In the genomic region with DNA sequence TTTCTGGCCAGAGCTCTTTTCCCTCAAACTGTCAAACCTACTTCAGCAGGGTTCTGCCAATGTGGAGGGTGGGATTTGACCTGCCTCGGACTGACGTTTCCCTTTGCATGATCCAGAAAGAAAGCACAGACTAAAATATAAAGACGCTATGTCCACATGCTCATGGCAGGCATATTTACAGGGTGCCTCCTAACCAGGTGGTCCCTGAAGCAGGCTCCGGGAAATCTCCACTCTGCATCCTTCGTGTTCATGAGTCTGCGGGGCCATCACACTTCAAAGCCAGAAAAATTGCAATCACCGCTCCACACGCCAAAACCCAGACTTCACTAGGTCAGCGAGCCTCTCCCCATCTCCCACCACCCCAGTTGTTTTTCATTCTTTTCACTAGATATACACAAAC, we compare ENCODE assay signal across 20 cellular contexts.
DNase-seq lines count a peak whose midpoint lies in the region; ATAC-seq and TF ChIP-seq lines count a peak whose summit lies in the region.
"Had no signal": no experiment of that assay in that cellular context is flagged by ENCODE, and none has a peak within 500 bp of the region (broad histone marks: within the 10 kb centered on the region; RNA-seq: fewer than 3 reads in every experiment).

No MANE protein-coding gene starts in this region.

- peaks cover 36% of the 10 kb centered on the region for H3K27me3 Mint-ChIP-seq in activated T-helper 1 cell treated with anti-CD3 and anti-CD28 coated beads, Interleukin-12 subunit alpha, Interleukin-12 subunit beta, Interleukin-2, Interleukin-4 antibody, amounts not matched to agents 30 ng/mL and 10 ng/mL and 1 ng/mL, durations not matched to agents 14 hours and 24 hours and 36 hours (ENCODE audit: insufficient read depth)

- H3K4me3 Mint-ChIP-seq in activated T-helper 1 cell treated with anti-CD3 and anti-CD28 coated beads, Interleukin-12 subunit alpha, Interleukin-12 subunit beta, Interleukin-2, Interleukin-4 antibody, amounts not matched to agents 30 ng/mL and 10 ng/mL and 1 ng/mL, durations not matched to agents 14 hours and 24 hours and 36 hours = no peak overlapping the region
- H3K4me3 Mint-ChIP-seq: B cell had no signal

- H3K9me3 Mint-ChIP-seq in activated T-helper 1 cell treated with anti-CD3 and anti-CD28 coated beads, Interleukin-12 subunit alpha, Interleukin-12 subunit beta, Interleukin-2, Interleukin-4 antibody, amounts not matched to agents 30 ng/mL and 10 ng/mL and 1 ng/mL, durations not matched to agents 14 hours and 24 hours and 36 hours = no peaks in the 10 kb centered on the region

- peaks cover 5% of the 10 kb centered on the region for H3K9me3 ChIP-seq in thoracic aorta
- H3K9me3 ChIP-seq: SJCRH30 had no signal

- intact Hi-C loops in activated T-helper 1 cell treated with anti-CD3 and anti-CD28 coated beads, Interleukin-12 subunit alpha, Interleukin-12 subunit beta, Interleukin-2, Interleukin-4 antibody, amounts not matched to agents 30 ng/mL and 10 ng/mL and 1 ng/mL, durations not matched to agents 14 hours and 24 hours and 36 hours (cut with micrococcal nuclease) = no loop called here

- DNase-seq in activated CD8-positive, alpha-beta memory T cell treated with anti-CD3 and anti-CD28 coated beads, Interleukin-2, amount 50 U/mL, for 48 hours = peak; percentile 25
- no peak for DNase-seq in activated CD8-positive, alpha-beta memory T cell treated with anti-CD3 and anti-CD28 coated beads, Interleukin-2, amount 50 U/mL, for 4 hours
- DNase-seq in mesenteric fat pad (ENCODE audit: low spot score) (peak; percentile 68), thoracic aorta (ENCODE audit: low spot score) (no peak), NCI-H82 (lab: John Stamatoyannopoulos, UW) (no peak)
- no peak for DNase-seq in stimulated activated CD4-positive, alpha-beta T cell treated with anti-CD3 and anti-CD28 coated beads, Interleukin-4, amount 100 ng/mL, for 1 hour
- no peak for DNase-seq in activated T-helper 1 cell treated with anti-CD3 and anti-CD28 coated beads, Interleukin-12 subunit alpha, Interleukin-12 subunit beta, Interleukin-2, Interleukin-4 antibody, amounts not matched to agents 30 ng/mL and 10 ng/mL and 1 ng/mL, durations not matched to agents 14 hours and 24 hours and 36 hours (ENCODE audit: low spot score)
- DNase-seq: Calu3, DMS79 treated with DMSO at 0.1 percent for 48 hours, GF-D8, NCI-H1048, NCI-H1436 treated with DMSO at 0.1 percent for 48 hours, NCI-H1930, NCI-H446, NCI-H526, PC-9, SJCRH30 had no signal

- no peak for TF ChIP-seq CTCF in thoracic aorta (IDR thresholded peaks at IDR 0.05)

- no peaks in the 10 kb centered on the region for H3K36me3 ChIP-seq in thoracic aorta
- H3K36me3 ChIP-seq: SJCRH30 had no signal

- no peak overlapping the region for H3K4me3 ChIP-seq in thoracic aorta
- H3K4me3 ChIP-seq: PC-9, SJCRH30 had no signal

- H3K27ac Mint-ChIP-seq in activated T-helper 1 cell treated with anti-CD3 and anti-CD28 coated beads, Interleukin-12 subunit alpha, Interleukin-12 subunit beta, Interleukin-2, Interleukin-4 antibody, amounts not matched to agents 30 ng/mL and 10 ng/mL and 1 ng/mL, durations not matched to agents 14 hours and 24 hours and 36 hours = no peak overlapping the region
- H3K27ac Mint-ChIP-seq: B cell had no signal

- H3K4me1 ChIP-seq in thoracic aorta (ENCODE audit: control insufficient read depth in 1 of 2, low read depth in 2 of 2) = peaks cover 26 to 49% of the 10 kb centered on the region in 2 donors
- H3K4me1 ChIP-seq: SJCRH30 had no signal

- ATAC-seq in thoracic aorta (ENCODE audit: insufficient number of reproducible peaks, low FRiP score, low read depth) (no peak), GM21447 (IDR thresholded peaks at IDR 0.05; ENCODE audit: unreplicated experiment) (no peak)

- H3K27me3 ChIP-seq in thoracic aorta (replicated peaks; ENCODE audit: insufficient read depth) = no peaks in the 10 kb centered on the region

- no peaks in the 10 kb centered on the region for H3K36me3 Mint-ChIP-seq in activated T-helper 1 cell treated with anti-CD3 and anti-CD28 coated beads, Interleukin-12 subunit alpha, Interleukin-12 subunit beta, Interleukin-2, Interleukin-4 antibody, amounts not matched to agents 30 ng/mL and 10 ng/mL and 1 ng/mL, durations not matched to agents 14 hours and 24 hours and 36 hours (ENCODE audit: low read depth)

- H3K4me1 Mint-ChIP-seq in activated T-helper 1 cell treated with anti-CD3 and anti-CD28 coated beads, Interleukin-12 subunit alpha, Interleukin-12 subunit beta, Interleukin-2, Interleukin-4 antibody, amounts not matched to agents 30 ng/mL and 10 ng/mL and 1 ng/mL, durations not matched to agents 14 hours and 24 hours and 36 hours (ENCODE audit: low read depth) = no peaks in the 10 kb centered on the region
- H3K4me1 Mint-ChIP-seq: B cell had no signal

- H3K27ac ChIP-seq in thoracic aorta = peak overlapping the region; percentile 52 to 78
- H3K27ac ChIP-seq: 22Rv1, PC-9, SJCRH30 had no signal

Comparison
In these comparisons a context has a peak if more than half of its experiments do, and no peak if none do; other contexts are left out.
1. DNase-seq: peak in activated CD8-positive, alpha-beta memory T cell treated with anti-CD3 and anti-CD28 coated beads, Interleukin-2, amount 50 U/mL, for 48 hours (single experiment) and mesenteric fat pad (single experiment); none in activated CD8-positive, alpha-beta memory T cell treated with anti-CD3 and anti-CD28 coated beads, Interleukin-2, amount 50 U/mL, for 4 hours (single experiment), thoracic aorta (single experiment), stimulated activated CD4-positive, alpha-beta T cell treated with anti-CD3 and anti-CD28 coated beads, Interleukin-4, amount 100 ng/mL, for 1 hour (single experiment), activated T-helper 1 cell treated with anti-CD3 and anti-CD28 coated beads, Interleukin-12 subunit alpha, Interleukin-12 subunit beta, Interleukin-2, Interleukin-4 antibody, amounts not matched to agents 30 ng/mL and 10 ng/mL and 1 ng/mL, durations not matched to agents 14 hours and 24 hours and 36 hours (single experiment) and NCI-H82 (single experiment).